ENCODE assay signal across 9 cellular contexts in genomic region chr11:3160252-3161031, GRCh38. TPM values are rescaled to one million over a fixed set of nuclear protein-coding genes. Genes with fewer than 3 reads are reported as not detected.
A peak's percentile ranks its signal among the peaks of the same experiment; 100 is the strongest.
DNase-seq lines count a peak whose midpoint lies in the region; ATAC-seq lines count a peak whose summit lies in the region.
"Had no signal": no experiment of that assay in that cellular context is flagged by ENCODE, and none has a peak within 500 bp of the region (broad histone marks: within the 10 kb centered on the region; RNA-seq: fewer than 3 reads in every experiment).

No MANE protein-coding gene starts in this region.

- H3K4me3 ChIP-seq in duodenal mucosa (ENCODE audit: low read depth in 1 of 2, low read length in 2 of 2): peak overlapping the region; percentile 48 to 54

- no peaks in the 10 kb centered on the region for H3K9me3 Mint-ChIP-seq in activated naive CD4-positive, alpha-beta T cell treated with anti-CD3 and anti-CD28 coated beads, Interleukin-2, amount 50 U/mL, for 72 hours
- H3K9me3 Mint-ChIP-seq: activated naive CD4-positive, alpha-beta T cell treated with anti-CD3 and anti-CD28 coated beads, Interleukin-2, amount 50 U/mL, for 24 hours had no signal

- no peaks in the 10 kb centered on the region for H3K36me3 Mint-ChIP-seq in activated naive CD4-positive, alpha-beta T cell treated with anti-CD3 and anti-CD28 coated beads, Interleukin-2, amount 50 U/mL, for 72 hours
- H3K36me3 Mint-ChIP-seq: activated naive CD4-positive, alpha-beta T cell treated with anti-CD3 and anti-CD28 coated beads, Interleukin-2, amount 50 U/mL, for 24 hours had no signal

- peaks cover 32 to 53% of the 10 kb centered on the region in 2 donors for H3K4me1 ChIP-seq in duodenal mucosa (ENCODE audit: control insufficient read depth in 1 of 2, insufficient read depth in 2 of 2, low read length in 2 of 2)

- DNase-seq in activated naive CD4-positive, alpha-beta T cell treated with Interleukin-2 at 50 U/mL for 16 hours: peak; percentile 14
- no peak for DNase-seq in activated naive CD4-positive, alpha-beta T cell treated with anti-CD3 and anti-CD28 coated beads, Interleukin-2, amount 50 U/mL, for 72 hours (ENCODE audit: low spot score in 2 of 2)
- DNase-seq in RKO (ENCODE audit: low spot score) (peak; percentile 94), left colon (peak; percentile 87), smooth muscle cell of the brain vasculature (ENCODE audit: low read depth, low spot score) (peak; percentile 86), NCI-H2171 (lab: John Stamatoyannopoulos, UW) (no peak), NK-92 (lab: John Stamatoyannopoulos, UW; ENCODE audit: unreplicated experiment) (no peak)

- no peak overlapping the region for H3K27ac Mint-ChIP-seq in activated naive CD4-positive, alpha-beta T cell treated with anti-CD3 and anti-CD28 coated beads, Interleukin-2, amount 50 U/mL, for 72 hours
- H3K27ac Mint-ChIP-seq: activated naive CD4-positive, alpha-beta T cell treated with anti-CD3 and anti-CD28 coated beads, Interleukin-2, amount 50 U/mL, for 24 hours had no signal

- H3K9me3 ChIP-seq in duodenal mucosa (ENCODE audit: control insufficient read depth in 1 of 2, low read length in 2 of 2): no peaks in the 10 kb centered on the region

- intact Hi-C loops in left colon (cut with DNase I, micrococcal nuclease): no loop called here

- no peaks in the 10 kb centered on the region for H3K27me3 ChIP-seq in duodenal mucosa (ENCODE audit: control insufficient read depth in 1 of 2, insufficient read depth in 2 of 2, low read length in 2 of 2)

- H3K9ac ChIP-seq in duodenal mucosa (ENCODE audit: low read depth in 1 of 2, low read length in 2 of 2): peak overlapping the region in 1 of 2 donors; percentile 37

- peak overlapping the region; percentile 34 for H3K27ac ChIP-seq in duodenal mucosa (ENCODE audit: low read depth, low read length)

- ATAC-seq in activated naive CD4-positive, alpha-beta T cell treated with anti-CD3 and anti-CD28 coated beads, Interleukin-2, amount 50 U/mL, for 72 hours: no peak
- ATAC-seq in left colon: peak; percentile 82

- no peaks in the 10 kb centered on the region for H3K36me3 ChIP-seq in duodenal mucosa (ENCODE audit: control insufficient read depth in 1 of 2, insufficient read depth in 2 of 2, low read length in 2 of 2)

RNA-seq across cellular contexts. Expression of gene OSBPL5, which starts 4.7 kb away (rescaled TPM):
- total RNA-seq in activated naive CD4-positive, alpha-beta T cell treated with anti-CD3 and anti-CD28 coated beads, Interleukin-2, amount 50 U/mL, for 72 hours: 10 to 100 TPM in 1 of 2 donors, 1 to 10 TPM in 1; 1.2 to 20.0 TPM
- 10 to 100 TPM; 36.8 to 48.7 TPM for total RNA-seq in left colon

RNA-seq across cellular contexts. Expression of gene MRGPRG, which starts 58.2 kb away (rescaled TPM):
- total RNA-seq in activated naive CD4-positive, alpha-beta T cell treated with anti-CD3 and anti-CD28 coated beads, Interleukin-2, amount 50 U/mL, for 72 hours: not detected
- total RNA-seq in left colon: not detected

Comparison
In these comparisons a context has a peak if more than half of its experiments do, and no peak if none do; other contexts are left out.
1. DNase-seq: peak in activated naive CD4-positive, alpha-beta T cell treated with Interleukin-2 at 50 U/mL for 16 hours (single experiment), RKO (single experiment), left colon (2 of 2) and smooth muscle cell of the brain vasculature (single experiment); none in activated naive CD4-positive, alpha-beta T cell treated with anti-CD3 and anti-CD28 coated beads, Interleukin-2, amount 50 U/mL, for 72 hours (0 of 2), NCI-H2171 (single experiment) and NK-92 (single experiment).